In genomic region chr3:42831321-42831713, GRCh38 we compare ENCODE assay signal across 8 cellular contexts. TPM values are rescaled to one million over a fixed set of nuclear protein-coding genes. Genes with fewer than 3 reads are reported as not detected.
DNase-seq lines count a peak whose midpoint lies in the region; ATAC-seq, FAIRE-seq and TF ChIP-seq lines count a peak whose summit lies in the region.

No MANE protein-coding gene starts in this region.

- peaks cover 6% of the 10 kb centered on the region for H3K27me3 Mint-ChIP-seq in activated CD8-positive, alpha-beta T cell treated with anti-CD3 and anti-CD28 coated beads for 36 hours

- no peak overlapping the region for H3K4me3 Mint-ChIP-seq in activated CD8-positive, alpha-beta T cell treated with anti-CD3 and anti-CD28 coated beads for 36 hours

- H3K14ac ChIP-seq in H1 (ENCODE audit: insufficient read length) = no peak overlapping the region

- peak; percentile 72 for FAIRE-seq in H1 (lab: Jason Lieb, UNC)

- no peak overlapping the region for H3K27ac ChIP-seq in H1 (ENCODE audit: low read depth, low read length)

- H3K4me3 ChIP-seq in H1 (ENCODE audit: extremely low read depth in 1 of 4, insufficient read depth in 2 of 4, low read depth in 3 of 4, low read length in 4 of 4) = no peak overlapping the region

- peaks cover 4% of the 10 kb centered on the region for H3K4me1 Mint-ChIP-seq in activated CD8-positive, alpha-beta T cell treated with anti-CD3 and anti-CD28 coated beads for 36 hours (ENCODE audit: low read depth)

- peak; percentile 76 to 81 for TF ChIP-seq RAD21 in H1 (IDR thresholded peaks at IDR 0.05 in 1 of 2, conservative IDR thresholded peaks at IDR 0.05 in 1 of 2; ENCODE audit: low read depth in 2 of 2, low read length in 2 of 2)

- TF ChIP-seq CTCF in activated CD8-positive, alpha-beta T cell treated with anti-CD3 and anti-CD28 coated beads for 36 hours (IDR thresholded peaks at IDR 0.05) = peak; percentile 70
- TF ChIP-seq CTCF in H1 (IDR thresholded peaks at IDR 0.05; ENCODE audit: control extremely low read depth in 1 of 3, insufficient read depth in 1 of 3, low read depth in 1 of 3, low read length in 3 of 3) = peak; percentile 57 to 87 (median 86)

- H3K23me2 ChIP-seq in H1 (ENCODE audit: low read depth, low read length) = no peaks in the 10 kb centered on the region

- intact Hi-C loops in activated CD8-positive, alpha-beta T cell treated with anti-CD3 and anti-CD28 coated beads for 36 hours (cut with micrococcal nuclease) = loop anchor here (2.0 kb wide), 1 partner anchor 49 kb away; no protein-coding TSS in a partner anchor

- peaks cover 0 to 3% (median 2%) of the 10 kb centered on the region in 4 experiments; a peak in 3 of 7 replicates for H3K4me1 ChIP-seq in H1 (replicated peaks in 1 of 4; ENCODE audit: control insufficient read depth in 3 of 4, insufficient read depth in 4 of 4, low read length in 3 of 4)

- no peak overlapping the region for H2BK15ac ChIP-seq in H1 (ENCODE audit: low read length)

- no peak overlapping the region for H3K4me2 ChIP-seq in H1 (ENCODE audit: insufficient read depth in 1 of 2, low read depth in 2 of 2, low read length in 2 of 2)

- TF ChIP-seq POLR2A in H1 (IDR thresholded peaks at IDR 0.05; ENCODE audit: control extremely low read depth in 1 of 2, low read depth in 2 of 2, low read length in 2 of 2) = no peak

- H3K36me3 ChIP-seq in H1 (ENCODE audit: control insufficient read depth in 2 of 4, insufficient read depth in 4 of 4, low read length in 3 of 4) = no peaks in the 10 kb centered on the region

- H3K18ac ChIP-seq in H1 (ENCODE audit: extremely low read depth, low read length) = no peak overlapping the region

- no peaks in the 10 kb centered on the region for H3K9me3 Mint-ChIP-seq in activated CD8-positive, alpha-beta T cell treated with anti-CD3 and anti-CD28 coated beads for 36 hours

- no peak overlapping the region for H2AK5ac ChIP-seq in H1 (ENCODE audit: low read depth, low read length)

- TF ChIP-seq EP300 in H1 (IDR thresholded peaks at IDR 0.05; ENCODE audit: borderline replicate concordance in 1 of 2, low read depth in 2 of 2, low read length in 2 of 2) = no peak

- H2BK120ac ChIP-seq in H1 (replicated peaks; ENCODE audit: low read depth, low read length) = no peak overlapping the region

- no peaks in the 10 kb centered on the region for H4K20me1 ChIP-seq in H1 (replicated peaks in 1 of 2; ENCODE audit: control insufficient read depth in 1 of 2, insufficient read depth in 2 of 2, low read length in 2 of 2)

- peak overlapping the region; percentile 82; the same call in 1 of the 2 replicates for H2BK20ac ChIP-seq in H1 (ENCODE audit: low read length)

- H3K79me1 ChIP-seq in H1 (ENCODE audit: low read depth, low read length) = no peaks in the 10 kb centered on the region

- no peaks in the 10 kb centered on the region for H3K9me3 ChIP-seq in H1 (ENCODE audit: insufficient read depth in 2 of 2, low read depth in 1 of 2, low read length in 1 of 2)

- H4K5ac ChIP-seq in H1 (ENCODE audit: insufficient read length, low read depth, low read length) = no peak overlapping the region

- no peak overlapping the region for H3K27ac Mint-ChIP-seq in activated CD8-positive, alpha-beta T cell treated with anti-CD3 and anti-CD28 coated beads for 36 hours

- no peaks in the 10 kb centered on the region for H3K79me2 ChIP-seq in H1 (ENCODE audit: control insufficient read depth in 1 of 2, insufficient read depth in 2 of 2, low read length in 2 of 2)

- no peaks in the 10 kb centered on the region for H3K36me3 Mint-ChIP-seq in activated CD8-positive, alpha-beta T cell treated with anti-CD3 and anti-CD28 coated beads for 36 hours (ENCODE audit: low read depth)

- H4K91ac ChIP-seq in H1 (replicated peaks; ENCODE audit: insufficient read length, low read length) = no peak overlapping the region

- H2AFZ ChIP-seq in H1 (ENCODE audit: low read length) = peak overlapping the region; percentile 94

- POLR2A ChIA-PET in activated CD8-positive, alpha-beta T cell treated with anti-CD3 and anti-CD28 coated beads for 36 hours (lab: Charles Lee) = no interaction called here
- POLR2A ChIA-PET in H1 (lab: Charles Lee; ENCODE audit: partially characterized antibody) = interaction anchor here (0.9 to 2.9 kb wide), 2 partner anchors 27 to 84 kb away, joined by 3 to 13 read pairs; partner anchors contain the start of gene HIGD1A

- H3K56ac ChIP-seq in H1 (replicated peaks; ENCODE audit: insufficient read length, low read depth, low read length) = no peak overlapping the region

- ATAC-seq in HG03039 (IDR thresholded peaks at IDR 0.05; ENCODE audit: unreplicated experiment) = peak; percentile 56
- ATAC-seq in activated CD8-positive, alpha-beta T cell treated with anti-CD3 and anti-CD28 coated beads for 36 hours = peak; percentile 90
- ATAC-seq in GM21737 (IDR thresholded peaks at IDR 0.05; ENCODE audit: unreplicated experiment) = no peak

- peak overlapping the region; percentile 8 for H3K4ac ChIP-seq in H1 (replicated peaks; ENCODE audit: insufficient read length, low read depth, low read length)

- H3K27me3 ChIP-seq in H1 (replicated peaks in 1 of 4; ENCODE audit: control insufficient read depth in 3 of 4, extremely low read depth in 1 of 4, insufficient read depth in 3 of 4, low read length in 3 of 4) = no peaks in the 10 kb centered on the region

- H2BK12ac ChIP-seq in H1 (ENCODE audit: low read depth, low read length) = no peak overlapping the region

- no peak overlapping the region for H3K23ac ChIP-seq in H1 (ENCODE audit: insufficient read length)

- no peak overlapping the region for H3K9ac ChIP-seq in H1 (replicated peaks in 1 of 4; ENCODE audit: extremely low read depth in 1 of 4, low read depth in 3 of 4, low read length in 3 of 4)

- DNase-seq in DMS53 treated with DMSO at 0.1 percent for 48 hours (lab: John Stamatoyannopoulos, UW; ENCODE audit: unreplicated experiment) = peak; percentile 27
- DNase-seq in NCI-H774 (lab: John Stamatoyannopoulos, UW) = peak; percentile 8
- DNase-seq in activated CD8-positive, alpha-beta T cell treated with anti-CD3 and anti-CD28 coated beads for 36 hours = peak; percentile 91
- peak; percentile 78 to 95 for DNase-seq in H1 (ENCODE audit: low read depth in 1 of 2, low spot score in 2 of 2)
- peak; percentile 86 for DNase-seq in mucosa of gallbladder (ENCODE audit: low spot score)
- DNase-seq in stimulated activated CD8-positive, alpha-beta memory T cell treated with anti-CD3 and anti-CD28 coated beads, Interleukin-7, amount 100 ng/mL, for 1 hour (ENCODE audit: low read depth in 2 of 2) = peak; percentile 38 to 66

- WGBS in H1 (ENCODE audit: extremely low coverage in 1 of 2, insufficient coverage in 1 of 2, insufficient read length in 1 of 2, insufficient replicate concordance in 2 of 2, low coverage in 1 of 2, low lambda C conversion rate in 2 of 2, missing lambda C conversion rate in 1 of 2), 2 experiments = 17% methylated on average over 3 of the region's 3 CpGs; no CpG with 5 or more reads in 1 of the 2 experiments

- CTCF ChIA-PET in activated CD8-positive, alpha-beta T cell treated with anti-CD3 and anti-CD28 coated beads for 36 hours (lab: Charles Lee) = interaction anchor here (0.6 to 3.2 kb wide), 20 partner anchors 8 to 107 kb away, joined by 3 to 32 read pairs (median 4); partner anchors contain the start of genes ACKR2 and HIGD1A
- CTCF ChIA-PET in H1 (lab: Charles Lee; ENCODE audit: partially characterized antibody) = interaction anchor here (0.6 to 3.5 kb wide), 32 partner anchors 8 to 608 kb away, joined by 3 to 28 read pairs (median 4); no protein-coding TSS in a partner anchor

- H2BK5ac ChIP-seq in H1 (ENCODE audit: low read depth, low read length) = no peak overlapping the region

- H4K8ac ChIP-seq in H1 (ENCODE audit: extremely low read depth, insufficient read depth, low read length) = no peak overlapping the region

RNA-seq across cellular contexts. Expression of gene ACKR2, which starts 22.1 kb away (rescaled TPM):
- total RNA-seq in activated CD8-positive, alpha-beta T cell treated with anti-CD3 and anti-CD28 coated beads for 36 hours = 1 to 10 TPM; 1.2 to 1.4 TPM
- total RNA-seq in H1 (2021; fragmentation: NEBNext Ultra II Directional; extraction: Animal tissue kit (Norgen Biotek cat#: 25700)) = 0.09 and 0.17 TPM in 2 replicates
- polyA plus RNA-seq in H1 (2011; rRNA removed) = 0.09 and 0.12 TPM in 2 replicates
- not detected for polyA plus RNA-seq in H1 (2011; cell fraction: cytosol; rRNA removed)
- polyA plus RNA-seq in H1 (2011; cell fraction: nucleus; rRNA removed) = 0.11 TPM
- polyA plus RNA-seq in H1 (2012, experiment 1 of 2) = 0.09 to 0.26 TPM (median 0.15 TPM) in 4 replicates
- not detected for polyA plus RNA-seq in H1 (2012, experiment 2 of 2)
- polyA plus RNA-seq in H1 (2013, experiment 1 of 2) = 0.22 TPM
- polyA plus RNA-seq in H1 (2013, experiment 2 of 2) = 0.09 TPM
- polyA minus RNA-seq in H1 (2011; rRNA and poly(A)+ RNA removed) = 0.28 and 0.80 TPM in 2 replicates
- polyA minus RNA-seq in H1 (2011; cell fraction: cytosol; rRNA and poly(A)+ RNA removed) = not detected
- polyA minus RNA-seq in H1 (2011; cell fraction: nucleus; rRNA and poly(A)+ RNA removed) = 1.4 TPM
- 5.0 TPM for total RNA-seq in mucosa of gallbladder

RNA-seq across cellular contexts. Expression of gene HIGD1A, which starts 27.0 kb away (rescaled TPM):
- total RNA-seq in activated CD8-positive, alpha-beta T cell treated with anti-CD3 and anti-CD28 coated beads for 36 hours = 10 to 100 TPM; 58.4 to 60.5 TPM
- total RNA-seq in H1 (2021; fragmentation: NEBNext Ultra II Directional; extraction: Animal tissue kit (Norgen Biotek cat#: 25700)) = 94.7 and 95.4 TPM in 2 replicates
- 33.5 and 67.3 TPM in 2 replicates for polyA plus RNA-seq in H1 (2011; rRNA removed)
- 106 TPM for polyA plus RNA-seq in H1 (2011; cell fraction: cytosol; rRNA removed)
- 7.9 TPM for polyA plus RNA-seq in H1 (2011; cell fraction: nucleus; rRNA removed)
- 60.1 to 100 TPM (median 79.3 TPM) in 4 replicates for polyA plus RNA-seq in H1 (2012, experiment 1 of 2)
- 55.6 TPM for polyA plus RNA-seq in H1 (2012, experiment 2 of 2)
- polyA plus RNA-seq in H1 (2013, experiment 1 of 2) = 97.9 TPM
- 106 TPM for polyA plus RNA-seq in H1 (2013, experiment 2 of 2)
- polyA minus RNA-seq in H1 (2011; rRNA and poly(A)+ RNA removed) = 22.6 and 37.3 TPM in 2 replicates
- 27.4 TPM for polyA minus RNA-seq in H1 (2011; cell fraction: cytosol; rRNA and poly(A)+ RNA removed)
- polyA minus RNA-seq in H1 (2011; cell fraction: nucleus; rRNA and poly(A)+ RNA removed) = 17.6 TPM
- 96.7 TPM for total RNA-seq in mucosa of gallbladder

RNA-seq across cellular contexts. Expression of gene CYP8B1, which starts 44.4 kb away (rescaled TPM):
- total RNA-seq in activated CD8-positive, alpha-beta T cell treated with anti-CD3 and anti-CD28 coated beads for 36 hours = not detected
- total RNA-seq in H1 (2021; fragmentation: NEBNext Ultra II Directional; extraction: Animal tissue kit (Norgen Biotek cat#: 25700)) = not detected in 2 replicates
- polyA plus RNA-seq in H1 (2011; rRNA removed) = not detected in 2 replicates
- not detected for polyA plus RNA-seq in H1 (2011; cell fraction: cytosol; rRNA removed)
- polyA plus RNA-seq in H1 (2011; cell fraction: nucleus; rRNA removed) = not detected
- not detected in 4 replicates for polyA plus RNA-seq in H1 (2012, experiment 1 of 2)
- polyA plus RNA-seq in H1 (2012, experiment 2 of 2) = not detected
- polyA plus RNA-seq in H1 (2013, experiment 1 of 2) = not detected
- polyA plus RNA-seq in H1 (2013, experiment 2 of 2) = not detected
- not detected in 2 replicates for polyA minus RNA-seq in H1 (2011; rRNA and poly(A)+ RNA removed)
- not detected for polyA minus RNA-seq in H1 (2011; cell fraction: cytosol; rRNA and poly(A)+ RNA removed)
- polyA minus RNA-seq in H1 (2011; cell fraction: nucleus; rRNA and poly(A)+ RNA removed) = not detected
- total RNA-seq in mucosa of gallbladder = 2.8 TPM

RNA-seq across cellular contexts. Expression of gene CCDC13, which starts 58.3 kb away (rescaled TPM):
- total RNA-seq in activated CD8-positive, alpha-beta T cell treated with anti-CD3 and anti-CD28 coated beads for 36 hours = under 1 TPM in 1 of 2 experiments, not detected in 1; 0.29 TPM
- not detected in 2 replicates for total RNA-seq in H1 (2021; fragmentation: NEBNext Ultra II Directional; extraction: Animal tissue kit (Norgen Biotek cat#: 25700))
- 0.06 and 0.09 TPM in 2 replicates for polyA plus RNA-seq in H1 (2011; rRNA removed)
- 0.47 TPM for polyA plus RNA-seq in H1 (2011; cell fraction: cytosol; rRNA removed)
- 0.63 TPM for polyA plus RNA-seq in H1 (2011; cell fraction: nucleus; rRNA removed)
- 0.17 to 0.50 TPM in 2 of 4 replicates, not detected in the others for polyA plus RNA-seq in H1 (2012, experiment 1 of 2)
- polyA plus RNA-seq in H1 (2012, experiment 2 of 2) = not detected
- 0.34 TPM for polyA plus RNA-seq in H1 (2013, experiment 1 of 2)
- 0.40 TPM for polyA plus RNA-seq in H1 (2013, experiment 2 of 2)
- polyA minus RNA-seq in H1 (2011; rRNA and poly(A)+ RNA removed) = 0.19 TPM in 1 of 2 replicates, not detected in the other
- polyA minus RNA-seq in H1 (2011; cell fraction: cytosol; rRNA and poly(A)+ RNA removed) = not detected
- polyA minus RNA-seq in H1 (2011; cell fraction: nucleus; rRNA and poly(A)+ RNA removed) = not detected
- total RNA-seq in mucosa of gallbladder = 1.4 TPM

Comparison
In these comparisons a context has a peak if more than half of its experiments do, and no peak if none do; other contexts are left out.
1. DNase-seq: peak in every context shown above with its lines; median percentile 91 in activated CD8-positive, alpha-beta T cell treated with anti-CD3 and anti-CD28 coated beads for 36 hours; 86 in H1; 86 in mucosa of gallbladder; 52 in stimulated activated CD8-positive, alpha-beta memory T cell treated with anti-CD3 and anti-CD28 coated beads, Interleukin-7, amount 100 ng/mL, for 1 hour; 27 in DMS53 treated with DMSO at 0.1 percent for 48 hours; 8 in NCI-H774.